In genomic region chr14:32564591-32564990, GRCh38 we compare ENCODE assay signal across 12 cellular contexts.
DNase-seq lines count a peak whose midpoint lies in the region; ATAC-seq and TF ChIP-seq lines count a peak whose summit lies in the region.
"Had no signal": no experiment of that assay in that cellular context is flagged by ENCODE, and none has a peak within 500 bp of the region (broad histone marks: within the 10 kb centered on the region; RNA-seq: fewer than 3 reads in every experiment).

No MANE protein-coding gene starts in this region.

- H3K4me2 ChIP-seq in PC-9, result no peak overlapping the region

- H3K27ac ChIP-seq in cardiac muscle cell (peak overlapping the region; percentile 36), VCaP (peak overlapping the region; percentile 72), upper lobe of right lung (peak overlapping the region; percentile 15), PC-9 (no peak overlapping the region)

- no TSS peak for BruUV-seq in PC-9 (replicated peaks; lab: Mats Ljungman, UMichigan)

- H2AFZ ChIP-seq in PC-9, result no peak overlapping the region

- POLR2A ChIA-PET in PC-9 (lab: Charles Lee; ENCODE audit: unreplicated experiment), result interaction anchor here (0.6 kb wide), 1 partner anchor 40 kb away, joined by 5 read pairs; no protein-coding TSS in a partner anchor

- peaks cover 36% of the 10 kb centered on the region for H3K4me1 ChIP-seq in cardiac muscle cell (ENCODE audit: low read depth)
- H3K4me1 ChIP-seq in upper lobe of right lung, result no peaks in the 10 kb centered on the region
- peaks cover 9% of the 10 kb centered on the region for H3K4me1 ChIP-seq in PC-9 (replicated peaks; ENCODE audit: insufficient read depth)

- no peaks in the 10 kb centered on the region for H3F3A ChIP-seq in PC-9 (ENCODE audit: insufficient read depth, low read depth)

- CTCF ChIA-PET in PC-9 (lab: Charles Lee), result no interaction called here

- H3K9me2 ChIP-seq in PC-9 (ENCODE audit: insufficient read depth), result no peaks in the 10 kb centered on the region

- DNase-seq in cardiac muscle cell (ENCODE audit: low read depth in 1 of 2, low spot score in 1 of 2) (peak in 1 of 2 donors; percentile 59), Right ventricle myocardium inferior (ENCODE audit: missing footprints) (no peak), kidney tubule cell (ENCODE audit: low spot score) (peak; percentile 33), upper lobe of right lung (no peak), ureter (ENCODE audit: low spot score) (no peak), epidermal melanocyte (ENCODE audit: insufficient read length, low spot score) (no peak), PC-9 (no peak)
- DNase-seq: activated gamma-delta T cell; erythroblast; stimulated activated CD4-positive, alpha-beta T cell treated with anti-CD3 and anti-CD28 coated beads, Interleukin-2, amount 100 ng/mL, for 24 hours; upper lobe of left lung had no signal

- ATAC-seq in Right ventricle myocardium inferior, result no peak
- ATAC-seq in upper lobe of right lung, result no peak

- no peak for TF ChIP-seq CTCF in cardiac muscle cell (IDR thresholded peaks at IDR 0.05; ENCODE audit: low read depth, low read length)
- no peak for TF ChIP-seq CTCF in VCaP (conservative IDR thresholded peaks at IDR 0.05)
- no peak for TF ChIP-seq CTCF in upper lobe of right lung (IDR thresholded peaks at IDR 0.05)
- TF ChIP-seq CTCF in PC-9 (conservative IDR thresholded peaks at IDR 0.05), result no peak

- H4K20me1 ChIP-seq in PC-9 (ENCODE audit: insufficient read depth), result no peaks in the 10 kb centered on the region

- H3K9me3 ChIP-seq in cardiac muscle cell (ENCODE audit: low read depth), result no peaks in the 10 kb centered on the region
- H3K9me3 ChIP-seq in upper lobe of right lung, result no peaks in the 10 kb centered on the region
- no peaks in the 10 kb centered on the region for H3K9me3 ChIP-seq in PC-9 (ENCODE audit: insufficient read depth, low read depth)
- H3K9me3 ChIP-seq: upper lobe of left lung had no signal

- intact Hi-C loops in Right ventricle myocardium inferior (cut with DNase I) (no loop called here), upper lobe of right lung (cut with DNase I) (no loop called here), PC-9 (cut with micrococcal nuclease; ENCODE audit: unreplicated experiment) (loop anchor here (10.0 kb wide), 2 partner anchors 490 to 630 kb away; partner anchors contain the start of gene ARHGAP5)

- H3K36me3 ChIP-seq in cardiac muscle cell, result no peaks in the 10 kb centered on the region
- H3K36me3 ChIP-seq in upper lobe of right lung, result no peaks in the 10 kb centered on the region
- no peaks in the 10 kb centered on the region for H3K36me3 ChIP-seq in PC-9 (ENCODE audit: low read depth)
- H3K36me3 ChIP-seq: upper lobe of left lung had no signal

- H3K27me3 ChIP-seq in cardiac muscle cell, result no peaks in the 10 kb centered on the region
- no peaks in the 10 kb centered on the region for H3K27me3 ChIP-seq in upper lobe of right lung
- no peaks in the 10 kb centered on the region for H3K27me3 ChIP-seq in PC-9 (ENCODE audit: insufficient read depth, low read depth)
- H3K27me3 ChIP-seq: upper lobe of left lung had no signal

- H3K4me3 ChIP-seq in cardiac muscle cell, result no peak overlapping the region
- H3K4me3 ChIP-seq in upper lobe of right lung, result no peak overlapping the region
- H3K4me3 ChIP-seq in PC-9, result no peak overlapping the region
- H3K4me3 ChIP-seq: upper lobe of left lung had no signal

- no peaks in the 10 kb centered on the region for H3K79me2 ChIP-seq in PC-9 (ENCODE audit: low read depth)
